Comparison of ENCODE assay signal across 1 cellular context in the genomic region with DNA sequence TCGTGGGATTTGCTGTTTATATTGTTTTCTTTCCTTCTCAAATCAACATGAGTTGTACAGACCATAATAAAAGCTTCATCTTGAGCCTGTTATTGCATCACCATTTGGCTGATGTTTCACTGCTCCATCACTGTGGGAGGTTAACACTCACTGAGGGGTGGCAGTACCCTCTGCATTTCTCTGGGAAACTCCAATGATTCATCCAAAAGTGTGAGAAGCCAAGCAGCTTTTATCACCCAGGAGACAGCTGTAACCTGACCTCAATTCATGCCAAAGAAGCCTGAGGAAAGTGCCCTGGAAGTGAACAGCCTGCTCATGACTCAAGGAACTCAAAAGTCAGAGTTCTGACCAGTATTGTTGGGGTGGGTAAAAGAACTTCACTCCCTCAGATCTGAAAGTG.
TF ChIP-seq lines count a peak whose summit lies in the region.

No MANE protein-coding gene starts in this region.

TF ChIP-seq in HEK293, 187 proteins besides CTCF, POLR2A, EP300 and RAD21 (continued from another document and continues in another):
- TF ChIP-seq, protein P1, sequence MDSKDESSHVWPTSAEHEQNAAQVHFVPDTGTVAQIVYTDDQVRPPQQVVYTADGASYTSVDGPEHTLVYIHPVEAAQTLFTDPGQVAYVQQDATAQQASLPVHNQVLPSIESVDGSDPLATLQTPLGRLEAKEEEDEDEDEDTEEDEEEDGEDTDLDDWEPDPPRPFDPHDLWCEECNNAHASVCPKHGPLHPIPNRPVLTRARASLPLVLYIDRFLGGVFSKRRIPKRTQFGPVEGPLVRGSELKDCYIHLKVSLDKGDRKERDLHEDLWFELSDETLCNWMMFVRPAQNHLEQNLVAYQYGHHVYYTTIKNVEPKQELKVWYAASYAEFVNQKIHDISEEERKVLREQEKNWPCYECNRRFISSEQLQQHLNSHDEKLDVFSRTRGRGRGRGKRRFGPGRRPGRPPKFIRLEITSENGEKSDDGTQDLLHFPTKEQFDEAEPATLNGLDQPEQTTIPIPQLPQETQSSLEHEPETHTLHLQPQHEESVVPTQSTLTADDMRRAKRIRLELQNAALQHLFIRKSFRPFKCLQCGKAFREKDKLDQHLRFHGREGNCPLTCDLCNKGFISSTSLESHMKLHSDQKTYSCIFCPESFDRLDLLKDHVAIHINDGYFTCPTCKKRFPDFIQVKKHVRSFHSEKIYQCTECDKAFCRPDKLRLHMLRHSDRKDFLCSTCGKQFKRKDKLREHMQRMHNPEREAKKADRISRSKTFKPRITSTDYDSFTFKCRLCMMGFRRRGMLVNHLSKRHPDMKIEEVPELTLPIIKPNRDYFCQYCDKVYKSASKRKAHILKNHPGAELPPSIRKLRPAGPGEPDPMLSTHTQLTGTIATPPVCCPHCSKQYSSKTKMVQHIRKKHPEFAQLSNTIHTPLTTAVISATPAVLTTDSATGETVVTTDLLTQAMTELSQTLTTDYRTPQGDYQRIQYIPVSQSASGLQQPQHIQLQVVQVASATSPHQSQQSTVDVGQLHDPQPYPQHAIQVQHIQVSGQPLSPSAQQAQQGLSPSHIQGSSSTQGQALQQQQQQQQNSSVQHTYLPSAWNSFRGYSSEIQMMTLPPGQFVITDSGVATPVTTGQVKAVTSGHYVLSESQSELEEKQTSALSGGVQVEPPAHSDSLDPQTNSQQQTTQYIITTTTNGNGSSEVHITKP (tag by site-specific recombination; IDR thresholded peaks at IDR 0.05): peak; percentile 71
- TF ChIP-seq, protein P2, sequence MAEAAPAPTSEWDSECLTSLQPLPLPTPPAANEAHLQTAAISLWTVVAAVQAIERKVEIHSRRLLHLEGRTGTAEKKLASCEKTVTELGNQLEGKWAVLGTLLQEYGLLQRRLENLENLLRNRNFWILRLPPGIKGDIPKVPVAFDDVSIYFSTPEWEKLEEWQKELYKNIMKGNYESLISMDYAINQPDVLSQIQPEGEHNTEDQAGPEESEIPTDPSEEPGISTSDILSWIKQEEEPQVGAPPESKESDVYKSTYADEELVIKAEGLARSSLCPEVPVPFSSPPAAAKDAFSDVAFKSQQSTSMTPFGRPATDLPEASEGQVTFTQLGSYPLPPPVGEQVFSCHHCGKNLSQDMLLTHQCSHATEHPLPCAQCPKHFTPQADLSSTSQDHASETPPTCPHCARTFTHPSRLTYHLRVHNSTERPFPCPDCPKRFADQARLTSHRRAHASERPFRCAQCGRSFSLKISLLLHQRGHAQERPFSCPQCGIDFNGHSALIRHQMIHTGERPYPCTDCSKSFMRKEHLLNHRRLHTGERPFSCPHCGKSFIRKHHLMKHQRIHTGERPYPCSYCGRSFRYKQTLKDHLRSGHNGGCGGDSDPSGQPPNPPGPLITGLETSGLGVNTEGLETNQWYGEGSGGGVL (tag by site-specific recombination; IDR thresholded peaks at IDR 0.05): peak; percentile 57; the same call in 1 of the 2 replicates
- TF ChIP-seq ZNF660 (tag by site-specific recombination; IDR thresholded peaks at IDR 0.05) (peak; percentile 68), ZNF174 (tag by site-specific recombination; IDR thresholded peaks at IDR 0.05) (no peak), ZBTB21 (tag by site-specific recombination; IDR thresholded peaks at IDR 0.05) (0 out of 2 replicates have a peak, but pooled peaks have one; percentile 18), ZNF777 (tag by site-specific recombination; IDR thresholded peaks at IDR 0.05; ENCODE audit: borderline replicate concordance) (no peak), HOXA7 (CRISPR knock-in tag; IDR thresholded peaks at IDR 0.05; ENCODE audit: borderline replicate concordance) (no peak), ZFHX2 (tag by site-specific recombination; conservative IDR thresholded peaks at IDR 0.05) (peak; percentile 44; the same call in 1 of the 2 replicates), ZNF274 (IDR thresholded peaks at IDR 0.05; ENCODE audit: low read length) (no peak), ZNF274 (tag by site-specific recombination; IDR thresholded peaks at IDR 0.05; ENCODE audit: borderline replicate concordance) (no peak), ZNF394 (tag by site-specific recombination; IDR thresholded peaks at IDR 0.05; ENCODE audit: borderline replicate concordance) (no peak), FEZF1 (tag by site-specific recombination; IDR thresholded peaks at IDR 0.05) (peak; percentile 58), GLIS2 (tag by site-specific recombination; IDR thresholded peaks at IDR 0.05) (peak; percentile 54), SP3 (tag by site-specific recombination; IDR thresholded peaks at IDR 0.05) (peak; percentile 19; the same call in 1 of the 2 replicates), ZNF16 (tag by site-specific recombination; IDR thresholded peaks at IDR 0.05; ENCODE audit: low read depth) (no peak), ZNF776 (tag by site-specific recombination; IDR thresholded peaks at IDR 0.05; ENCODE audit: borderline replicate concordance) (no peak), ZNF366 (tag by site-specific recombination; conservative IDR thresholded peaks at IDR 0.05) (no peak), GLIS1 (tag by site-specific recombination; IDR thresholded peaks at IDR 0.05) (peak; percentile 95), ZNF510 (tag by site-specific recombination; IDR thresholded peaks at IDR 0.05; ENCODE audit: insufficient replicate concordance) (no peak), ZNF266 (tag by site-specific recombination; IDR thresholded peaks at IDR 0.05; ENCODE audit: low read depth) (no peak), ZNF10 (tag by site-specific recombination; IDR thresholded peaks at IDR 0.05) (no peak), TRIM28 (IDR thresholded peaks at IDR 0.05; ENCODE audit: borderline replicate concordance, low read length) (peak; percentile 59; the same call in 1 of the 2 replicates), ZNF433 (tag by site-specific recombination; IDR thresholded peaks at IDR 0.05; ENCODE audit: low read depth) (no peak), ZNF23 (tag by site-specific recombination; IDR thresholded peaks at IDR 0.05; ENCODE audit: borderline replicate concordance) (no peak), ZNF138 (tag by site-specific recombination; IDR thresholded peaks at IDR 0.05; ENCODE audit: borderline replicate concordance) (no peak), ZIC2 (tag by site-specific recombination; IDR thresholded peaks at IDR 0.05) (peak; percentile 50; the same call in 1 of the 2 replicates), ZFP37 (tag by site-specific recombination; IDR thresholded peaks at IDR 0.05) (0 out of 2 replicates have a peak, but pooled peaks have one; percentile 24), ZNF133 (tag by site-specific recombination; IDR thresholded peaks at IDR 0.05) (no peak)
- TF ChIP-seq, protein P3, sequence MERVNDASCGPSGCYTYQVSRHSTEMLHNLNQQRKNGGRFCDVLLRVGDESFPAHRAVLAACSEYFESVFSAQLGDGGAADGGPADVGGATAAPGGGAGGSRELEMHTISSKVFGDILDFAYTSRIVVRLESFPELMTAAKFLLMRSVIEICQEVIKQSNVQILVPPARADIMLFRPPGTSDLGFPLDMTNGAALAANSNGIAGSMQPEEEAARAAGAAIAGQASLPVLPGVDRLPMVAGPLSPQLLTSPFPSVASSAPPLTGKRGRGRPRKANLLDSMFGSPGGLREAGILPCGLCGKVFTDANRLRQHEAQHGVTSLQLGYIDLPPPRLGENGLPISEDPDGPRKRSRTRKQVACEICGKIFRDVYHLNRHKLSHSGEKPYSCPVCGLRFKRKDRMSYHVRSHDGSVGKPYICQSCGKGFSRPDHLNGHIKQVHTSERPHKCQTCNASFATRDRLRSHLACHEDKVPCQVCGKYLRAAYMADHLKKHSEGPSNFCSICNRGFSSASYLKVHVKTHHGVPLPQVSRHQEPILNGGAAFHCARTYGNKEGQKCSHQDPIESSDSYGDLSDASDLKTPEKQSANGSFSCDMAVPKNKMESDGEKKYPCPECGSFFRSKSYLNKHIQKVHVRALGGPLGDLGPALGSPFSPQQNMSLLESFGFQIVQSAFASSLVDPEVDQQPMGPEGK (tag by site-specific recombination; IDR thresholded peaks at IDR 0.05): peak; percentile 32; the same call in 1 of the 2 replicates
- TF ChIP-seq, protein P4, sequence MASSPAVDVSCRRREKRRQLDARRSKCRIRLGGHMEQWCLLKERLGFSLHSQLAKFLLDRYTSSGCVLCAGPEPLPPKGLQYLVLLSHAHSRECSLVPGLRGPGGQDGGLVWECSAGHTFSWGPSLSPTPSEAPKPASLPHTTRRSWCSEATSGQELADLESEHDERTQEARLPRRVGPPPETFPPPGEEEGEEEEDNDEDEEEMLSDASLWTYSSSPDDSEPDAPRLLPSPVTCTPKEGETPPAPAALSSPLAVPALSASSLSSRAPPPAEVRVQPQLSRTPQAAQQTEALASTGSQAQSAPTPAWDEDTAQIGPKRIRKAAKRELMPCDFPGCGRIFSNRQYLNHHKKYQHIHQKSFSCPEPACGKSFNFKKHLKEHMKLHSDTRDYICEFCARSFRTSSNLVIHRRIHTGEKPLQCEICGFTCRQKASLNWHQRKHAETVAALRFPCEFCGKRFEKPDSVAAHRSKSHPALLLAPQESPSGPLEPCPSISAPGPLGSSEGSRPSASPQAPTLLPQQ (tag by site-specific recombination; IDR thresholded peaks at IDR 0.05): no peak
- TF ChIP-seq, protein P5, sequence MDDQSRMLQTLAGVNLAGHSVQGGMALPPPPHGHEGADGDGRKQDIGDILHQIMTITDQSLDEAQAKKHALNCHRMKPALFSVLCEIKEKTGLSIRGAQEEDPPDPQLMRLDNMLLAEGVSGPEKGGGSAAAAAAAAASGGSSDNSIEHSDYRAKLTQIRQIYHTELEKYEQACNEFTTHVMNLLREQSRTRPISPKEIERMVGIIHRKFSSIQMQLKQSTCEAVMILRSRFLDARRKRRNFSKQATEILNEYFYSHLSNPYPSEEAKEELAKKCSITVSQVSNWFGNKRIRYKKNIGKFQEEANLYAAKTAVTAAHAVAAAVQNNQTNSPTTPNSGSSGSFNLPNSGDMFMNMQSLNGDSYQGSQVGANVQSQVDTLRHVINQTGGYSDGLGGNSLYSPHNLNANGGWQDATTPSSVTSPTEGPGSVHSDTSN (CRISPR knock-in tag; IDR thresholded peaks at IDR 0.05): no peak
- TF ChIP-seq, protein P6, sequence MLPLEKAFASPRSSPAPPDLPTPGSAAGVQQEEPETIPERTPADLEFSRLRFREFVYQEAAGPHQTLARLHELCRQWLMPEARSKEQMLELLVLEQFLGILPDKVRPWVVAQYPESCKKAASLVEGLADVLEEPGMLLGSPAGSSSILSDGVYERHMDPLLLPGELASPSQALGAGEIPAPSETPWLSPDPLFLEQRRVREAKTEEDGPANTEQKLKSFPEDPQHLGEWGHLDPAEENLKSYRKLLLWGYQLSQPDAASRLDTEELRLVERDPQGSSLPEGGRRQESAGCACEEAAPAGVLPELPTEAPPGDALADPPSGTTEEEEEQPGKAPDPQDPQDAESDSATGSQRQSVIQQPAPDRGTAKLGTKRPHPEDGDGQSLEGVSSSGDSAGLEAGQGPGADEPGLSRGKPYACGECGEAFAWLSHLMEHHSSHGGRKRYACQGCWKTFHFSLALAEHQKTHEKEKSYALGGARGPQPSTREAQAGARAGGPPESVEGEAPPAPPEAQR (tag by site-specific recombination; IDR thresholded peaks at IDR 0.05): no peak
- TF ChIP-seq, protein P7, sequence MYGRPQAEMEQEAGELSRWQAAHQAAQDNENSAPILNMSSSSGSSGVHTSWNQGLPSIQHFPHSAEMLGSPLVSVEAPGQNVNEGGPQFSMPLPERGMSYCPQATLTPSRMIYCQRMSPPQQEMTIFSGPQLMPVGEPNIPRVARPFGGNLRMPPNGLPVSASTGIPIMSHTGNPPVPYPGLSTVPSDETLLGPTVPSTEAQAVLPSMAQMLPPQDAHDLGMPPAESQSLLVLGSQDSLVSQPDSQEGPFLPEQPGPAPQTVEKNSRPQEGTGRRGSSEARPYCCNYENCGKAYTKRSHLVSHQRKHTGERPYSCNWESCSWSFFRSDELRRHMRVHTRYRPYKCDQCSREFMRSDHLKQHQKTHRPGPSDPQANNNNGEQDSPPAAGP (tag by site-specific recombination; IDR thresholded peaks at IDR 0.05): no peak
- TF ChIP-seq, protein P8, sequence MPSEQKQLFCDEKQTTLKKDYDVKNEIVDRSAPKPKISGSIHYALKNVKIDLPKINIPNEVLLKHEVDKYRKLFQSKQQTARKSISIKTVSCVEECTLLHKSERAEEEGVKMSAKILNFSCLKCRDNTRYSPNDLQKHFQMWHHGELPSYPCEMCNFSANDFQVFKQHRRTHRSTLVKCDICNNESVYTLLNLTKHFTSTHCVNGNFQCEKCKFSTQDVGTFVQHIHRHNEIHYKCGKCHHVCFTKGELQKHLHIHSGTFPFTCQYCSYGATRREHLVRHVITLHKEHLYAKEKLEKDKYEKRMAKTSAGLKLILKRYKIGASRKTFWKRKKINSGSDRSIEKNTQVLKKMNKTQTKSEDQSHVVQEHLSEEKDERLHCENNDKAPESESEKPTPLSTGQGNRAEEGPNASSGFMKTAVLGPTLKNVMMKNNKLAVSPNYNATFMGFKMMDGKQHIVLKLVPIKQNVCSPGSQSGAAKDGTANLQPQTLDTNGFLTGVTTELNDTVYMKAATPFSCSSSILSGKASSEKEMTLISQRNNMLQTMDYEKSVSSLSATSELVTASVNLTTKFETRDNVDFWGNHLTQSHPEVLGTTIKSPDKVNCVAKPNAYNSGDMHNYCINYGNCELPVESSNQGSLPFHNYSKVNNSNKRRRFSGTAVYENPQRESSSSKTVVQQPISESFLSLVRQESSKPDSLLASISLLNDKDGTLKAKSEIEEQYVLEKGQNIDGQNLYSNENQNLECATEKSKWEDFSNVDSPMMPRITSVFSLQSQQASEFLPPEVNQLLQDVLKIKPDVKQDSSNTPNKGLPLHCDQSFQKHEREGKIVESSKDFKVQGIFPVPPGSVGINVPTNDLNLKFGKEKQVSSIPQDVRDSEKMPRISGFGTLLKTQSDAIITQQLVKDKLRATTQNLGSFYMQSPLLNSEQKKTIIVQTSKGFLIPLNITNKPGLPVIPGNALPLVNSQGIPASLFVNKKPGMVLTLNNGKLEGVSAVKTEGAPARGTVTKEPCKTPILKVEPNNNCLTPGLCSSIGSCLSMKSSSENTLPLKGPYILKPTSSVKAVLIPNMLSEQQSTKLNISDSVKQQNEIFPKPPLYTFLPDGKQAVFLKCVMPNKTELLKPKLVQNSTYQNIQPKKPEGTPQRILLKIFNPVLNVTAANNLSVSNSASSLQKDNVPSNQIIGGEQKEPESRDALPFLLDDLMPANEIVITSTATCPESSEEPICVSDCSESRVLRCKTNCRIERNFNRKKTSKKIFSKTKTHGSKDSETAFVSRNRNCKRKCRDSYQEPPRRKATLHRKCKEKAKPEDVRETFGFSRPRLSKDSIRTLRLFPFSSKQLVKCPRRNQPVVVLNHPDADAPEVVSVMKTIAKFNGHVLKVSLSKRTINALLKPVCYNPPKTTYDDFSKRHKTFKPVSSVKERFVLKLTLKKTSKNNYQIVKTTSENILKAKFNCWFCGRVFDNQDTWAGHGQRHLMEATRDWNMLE (tag by site-specific recombination; conservative IDR thresholded peaks at IDR 0.05; ENCODE audit: low read depth): peak; percentile 34; the same call in 1 of the 2 replicates
- TF ChIP-seq, protein P9, sequence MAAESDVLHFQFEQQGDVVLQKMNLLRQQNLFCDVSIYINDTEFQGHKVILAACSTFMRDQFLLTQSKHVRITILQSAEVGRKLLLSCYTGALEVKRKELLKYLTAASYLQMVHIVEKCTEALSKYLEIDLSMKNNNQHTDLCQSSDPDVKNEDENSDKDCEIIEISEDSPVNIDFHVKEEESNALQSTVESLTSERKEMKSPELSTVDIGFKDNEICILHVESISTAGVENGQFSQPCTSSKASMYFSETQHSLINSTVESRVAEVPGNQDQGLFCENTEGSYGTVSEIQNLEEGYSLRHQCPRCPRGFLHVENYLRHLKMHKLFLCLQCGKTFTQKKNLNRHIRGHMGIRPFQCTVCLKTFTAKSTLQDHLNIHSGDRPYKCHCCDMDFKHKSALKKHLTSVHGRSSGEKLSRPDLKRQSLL (tag by site-specific recombination; IDR thresholded peaks at IDR 0.05): no peak
